ENCODE assay signal across 16 cellular contexts in genomic region chrX:19177710-19178109, GRCh38. TPM values are rescaled to one million over a fixed set of nuclear protein-coding genes. Genes with fewer than 3 reads are reported as not detected.
"Had no signal": no experiment of that assay in that cellular context is flagged by ENCODE, and none has a peak within 500 bp of the region (broad histone marks: within the 10 kb centered on the region; RNA-seq: fewer than 3 reads in every experiment).

No MANE protein-coding gene starts in this region.

- H3K9me3 Mint-ChIP-seq: activated naive CD8-positive, alpha-beta T cell treated with anti-CD3 and anti-CD28 coated beads, Interleukin-2, amount 50 U/mL, for 24 hours had no signal

- DNase-seq: activated CD4-positive, alpha-beta T cell treated with anti-CD3 and anti-CD28 coated beads for 4 hours; activated CD8-positive, alpha-beta memory T cell treated with anti-CD3 and anti-CD28 coated beads, Interleukin-2, amount 50 U/mL, for 48 hours; activated CD8-positive, alpha-beta T cell treated with anti-CD3 and anti-CD28 coated beads, Interleukin-2, amount 10 ng/mL, durations not matched to agents 7 days and 5 days; activated naive CD4-positive, alpha-beta T cell; activated naive CD8-positive, alpha-beta T cell treated with anti-CD3 and anti-CD28 coated beads, Interleukin-2, amount 50 U/mL, for 24 hours; gastrocnemius medialis; small intestine; T-helper 9 cell; thyroid gland had no signal

- H3K36me3 ChIP-seq: cardiac muscle cell, gastrocnemius medialis, neural progenitor cell, right atrium auricular region, thyroid gland had no signal

- H3K4me3 ChIP-seq: cardiac muscle cell, gastrocnemius medialis, neural progenitor cell, right atrium auricular region, thyroid gland had no signal

- H3K9me3 ChIP-seq: gastrocnemius medialis, right atrium auricular region, thyroid gland had no signal

- H3K4me3 Mint-ChIP-seq: activated CD8-positive, alpha-beta T cell treated with anti-CD3 and anti-CD28 coated beads, Interleukin-2, amount 10 ng/mL, durations not matched to agents 7 days and 5 days; activated naive CD8-positive, alpha-beta T cell treated with anti-CD3 and anti-CD28 coated beads, Interleukin-2, amount 50 U/mL, for 24 hours; neural progenitor cell had no signal

- H3K36me3 Mint-ChIP-seq: neural progenitor cell had no signal

- H3K27me3 Mint-ChIP-seq: activated naive CD8-positive, alpha-beta T cell treated with anti-CD3 and anti-CD28 coated beads, Interleukin-2, amount 50 U/mL, for 24 hours had no signal

- ATAC-seq: activated CD8-positive, alpha-beta T cell treated with anti-CD3 and anti-CD28 coated beads, Interleukin-2, amount 10 ng/mL, durations not matched to agents 7 days and 5 days; activated naive CD8-positive, alpha-beta T cell treated with anti-CD3 and anti-CD28 coated beads, Interleukin-2, amount 50 U/mL, for 24 hours; gastrocnemius medialis had no signal

- FAIRE-seq: colon, keratinocyte, small intestine, urothelium cell line had no signal

- H3K4me1 Mint-ChIP-seq: activated naive CD8-positive, alpha-beta T cell treated with anti-CD3 and anti-CD28 coated beads, Interleukin-2, amount 50 U/mL, for 24 hours; neural progenitor cell had no signal

- H3K27ac ChIP-seq: cardiac muscle cell, gastrocnemius medialis, neural progenitor cell, right atrium auricular region, thyroid gland had no signal

- H3K27ac Mint-ChIP-seq: activated CD8-positive, alpha-beta T cell treated with anti-CD3 and anti-CD28 coated beads, Interleukin-2, amount 10 ng/mL, durations not matched to agents 7 days and 5 days; activated naive CD8-positive, alpha-beta T cell treated with anti-CD3 and anti-CD28 coated beads, Interleukin-2, amount 50 U/mL, for 24 hours; neural progenitor cell had no signal

- H3K4me1 ChIP-seq: gastrocnemius medialis, neural progenitor cell, right atrium auricular region had no signal

- H3K27me3 ChIP-seq: cardiac muscle cell, gastrocnemius medialis, neural progenitor cell, right atrium auricular region, thyroid gland had no signal

RNA-seq across cellular contexts. Expression of gene ADGRG2, which starts 55.4 kb away (rescaled TPM):
- total RNA-seq: activated CD8-positive, alpha-beta T cell treated with anti-CD3 and anti-CD28 coated beads, Interleukin-2, amount 10 ng/mL, durations not matched to agents 7 days and 5 days; myocyte had no signal
